1 cellular context compared by ENCODE assay signal in the genomic region with DNA sequence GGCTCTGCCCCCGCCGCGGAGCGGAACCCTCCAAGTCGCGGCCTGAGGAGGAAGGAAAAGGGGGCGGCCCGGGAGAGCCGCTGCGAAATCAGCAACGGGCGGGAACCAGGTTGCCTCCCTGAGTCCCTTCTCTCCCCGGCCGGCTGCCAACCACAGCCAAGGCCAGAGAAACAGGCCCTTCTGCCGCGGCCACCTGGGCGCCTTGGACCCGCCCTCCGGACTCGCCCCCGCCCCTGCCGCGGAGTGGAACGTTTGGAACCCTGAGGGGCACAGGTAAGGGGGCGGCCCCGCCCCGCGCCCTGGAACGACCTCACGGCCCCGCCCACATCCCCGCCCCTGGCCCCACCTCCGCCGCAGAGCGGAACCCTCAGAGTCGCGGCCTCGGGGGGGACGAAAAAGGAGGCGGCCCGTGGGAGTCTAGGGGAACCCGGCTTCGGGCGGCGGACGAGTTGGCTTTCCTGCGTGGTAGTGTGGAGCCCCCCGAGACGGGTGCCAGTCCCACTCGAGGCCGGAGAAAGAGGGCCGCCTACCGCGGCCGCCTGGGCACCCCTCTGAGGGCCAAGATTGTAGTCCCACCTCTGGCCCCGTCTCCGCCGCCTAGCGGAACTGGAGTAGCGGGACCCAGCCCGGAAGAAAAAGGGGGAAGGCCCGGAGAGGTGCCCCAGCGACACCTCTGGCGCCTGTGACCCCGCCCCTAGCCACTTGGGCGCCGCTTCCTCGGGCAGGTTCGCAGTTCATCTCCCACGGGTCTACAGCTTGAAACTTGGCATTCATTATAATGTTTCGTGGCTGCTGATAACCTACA.
TF ChIP-seq lines count a peak whose summit lies in the region.

No MANE protein-coding gene starts in this region.

TF ChIP-seq in HEK293, 187 proteins besides CTCF, POLR2A, EP300 and RAD21 (continued from another document and continues in another):
- TF ChIP-seq PRDM4 (tag by site-specific recombination; IDR thresholded peaks at IDR 0.05) (no peak), ZNF324 (tag by site-specific recombination; IDR thresholded peaks at IDR 0.05) (no peak), ZNF510 (tag by site-specific recombination; IDR thresholded peaks at IDR 0.05; ENCODE audit: insufficient replicate concordance) (no peak), FEZF1 (tag by site-specific recombination; IDR thresholded peaks at IDR 0.05) (0 out of 2 replicates have a peak, but pooled peaks have one; percentile 12), ZNF624 (tag by site-specific recombination; IDR thresholded peaks at IDR 0.05) (no peak), ZNF645 (tag by site-specific recombination; IDR thresholded peaks at IDR 0.05) (no peak), ZNF2 (tag by site-specific recombination; IDR thresholded peaks at IDR 0.05) (peak; percentile 25; the same call in 1 of the 2 replicates), ZNF311 (tag by site-specific recombination; IDR thresholded peaks at IDR 0.05; ENCODE audit: borderline replicate concordance) (no peak), ZNF394 (tag by site-specific recombination; IDR thresholded peaks at IDR 0.05; ENCODE audit: borderline replicate concordance) (peak; percentile 100), KLF10 (tag by site-specific recombination; IDR thresholded peaks at IDR 0.05) (peak; percentile 87), TRIM28 (IDR thresholded peaks at IDR 0.05; ENCODE audit: borderline replicate concordance, low read length) (no peak), GLIS2 (tag by site-specific recombination; IDR thresholded peaks at IDR 0.05) (peak; percentile 94), SETDB1 (IDR thresholded peaks at IDR 0.05; ENCODE audit: insufficient read length, low read length) (no peak), ZNF350 (tag by site-specific recombination; IDR thresholded peaks at IDR 0.05) (no peak), ZNF76 (tag by site-specific recombination; IDR thresholded peaks at IDR 0.05; ENCODE audit: borderline replicate concordance, low read depth) (peak; percentile 65), ZNF830 (tag by site-specific recombination; IDR thresholded peaks at IDR 0.05; ENCODE audit: low read depth) (no peak), ZNF341 (tag by site-specific recombination; IDR thresholded peaks at IDR 0.05; ENCODE audit: low read depth) (no peak), ZNF585B (tag by site-specific recombination; IDR thresholded peaks at IDR 0.05) (no peak), BCL11A (tag by site-specific recombination; IDR thresholded peaks at IDR 0.05; ENCODE audit: low read depth) (no peak), ZFHX2 (tag by site-specific recombination; conservative IDR thresholded peaks at IDR 0.05) (peak; percentile 69), ZNF48 (tag by site-specific recombination; IDR thresholded peaks at IDR 0.05) (no peak), ZNF19 (tag by site-specific recombination; IDR thresholded peaks at IDR 0.05; ENCODE audit: low read depth) (no peak), ZNF677 (tag by site-specific recombination; IDR thresholded peaks at IDR 0.05) (no peak), REPIN1 (tag by site-specific recombination; IDR thresholded peaks at IDR 0.05; ENCODE audit: low read depth) (no peak; the same call in 1 of the 2 replicates), ELK4 (IDR thresholded peaks at IDR 0.05; ENCODE audit: borderline replicate concordance, low read depth, low read length) (no peak), ZNF211 (tag by site-specific recombination; IDR thresholded peaks at IDR 0.05; ENCODE audit: low read depth) (no peak), ZNF549 (tag by site-specific recombination; IDR thresholded peaks at IDR 0.05) (no peak), ZNF629 (tag by site-specific recombination; IDR thresholded peaks at IDR 0.05) (peak; percentile 67; the same call in 1 of the 2 replicates), ZBTB21 (tag by site-specific recombination; IDR thresholded peaks at IDR 0.05) (no peak), ZNF266 (tag by site-specific recombination; IDR thresholded peaks at IDR 0.05; ENCODE audit: low read depth) (no peak), KLF16 (tag by site-specific recombination; IDR thresholded peaks at IDR 0.05) (peak; percentile 94), ZNF354C (tag by site-specific recombination; IDR thresholded peaks at IDR 0.05; ENCODE audit: borderline replicate concordance, low read depth) (no peak)
- TF ChIP-seq, protein P1, sequence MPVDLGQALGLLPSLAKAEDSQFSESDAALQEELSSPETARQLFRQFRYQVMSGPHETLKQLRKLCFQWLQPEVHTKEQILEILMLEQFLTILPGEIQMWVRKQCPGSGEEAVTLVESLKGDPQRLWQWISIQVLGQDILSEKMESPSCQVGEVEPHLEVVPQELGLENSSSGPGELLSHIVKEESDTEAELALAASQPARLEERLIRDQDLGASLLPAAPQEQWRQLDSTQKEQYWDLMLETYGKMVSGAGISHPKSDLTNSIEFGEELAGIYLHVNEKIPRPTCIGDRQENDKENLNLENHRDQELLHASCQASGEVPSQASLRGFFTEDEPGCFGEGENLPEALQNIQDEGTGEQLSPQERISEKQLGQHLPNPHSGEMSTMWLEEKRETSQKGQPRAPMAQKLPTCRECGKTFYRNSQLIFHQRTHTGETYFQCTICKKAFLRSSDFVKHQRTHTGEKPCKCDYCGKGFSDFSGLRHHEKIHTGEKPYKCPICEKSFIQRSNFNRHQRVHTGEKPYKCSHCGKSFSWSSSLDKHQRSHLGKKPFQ (tag by site-specific recombination; IDR thresholded peaks at IDR 0.05): no peak
- TF ChIP-seq, protein P2, sequence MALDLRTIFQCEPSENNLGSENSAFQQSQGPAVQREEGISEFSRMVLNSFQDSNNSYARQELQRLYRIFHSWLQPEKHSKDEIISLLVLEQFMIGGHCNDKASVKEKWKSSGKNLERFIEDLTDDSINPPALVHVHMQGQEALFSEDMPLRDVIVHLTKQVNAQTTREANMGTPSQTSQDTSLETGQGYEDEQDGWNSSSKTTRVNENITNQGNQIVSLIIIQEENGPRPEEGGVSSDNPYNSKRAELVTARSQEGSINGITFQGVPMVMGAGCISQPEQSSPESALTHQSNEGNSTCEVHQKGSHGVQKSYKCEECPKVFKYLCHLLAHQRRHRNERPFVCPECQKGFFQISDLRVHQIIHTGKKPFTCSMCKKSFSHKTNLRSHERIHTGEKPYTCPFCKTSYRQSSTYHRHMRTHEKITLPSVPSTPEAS (tag by site-specific recombination; IDR thresholded peaks at IDR 0.05): 0 out of 2 replicates have a peak, but pooled peaks have one; percentile 17
- TF ChIP-seq, protein P3, sequence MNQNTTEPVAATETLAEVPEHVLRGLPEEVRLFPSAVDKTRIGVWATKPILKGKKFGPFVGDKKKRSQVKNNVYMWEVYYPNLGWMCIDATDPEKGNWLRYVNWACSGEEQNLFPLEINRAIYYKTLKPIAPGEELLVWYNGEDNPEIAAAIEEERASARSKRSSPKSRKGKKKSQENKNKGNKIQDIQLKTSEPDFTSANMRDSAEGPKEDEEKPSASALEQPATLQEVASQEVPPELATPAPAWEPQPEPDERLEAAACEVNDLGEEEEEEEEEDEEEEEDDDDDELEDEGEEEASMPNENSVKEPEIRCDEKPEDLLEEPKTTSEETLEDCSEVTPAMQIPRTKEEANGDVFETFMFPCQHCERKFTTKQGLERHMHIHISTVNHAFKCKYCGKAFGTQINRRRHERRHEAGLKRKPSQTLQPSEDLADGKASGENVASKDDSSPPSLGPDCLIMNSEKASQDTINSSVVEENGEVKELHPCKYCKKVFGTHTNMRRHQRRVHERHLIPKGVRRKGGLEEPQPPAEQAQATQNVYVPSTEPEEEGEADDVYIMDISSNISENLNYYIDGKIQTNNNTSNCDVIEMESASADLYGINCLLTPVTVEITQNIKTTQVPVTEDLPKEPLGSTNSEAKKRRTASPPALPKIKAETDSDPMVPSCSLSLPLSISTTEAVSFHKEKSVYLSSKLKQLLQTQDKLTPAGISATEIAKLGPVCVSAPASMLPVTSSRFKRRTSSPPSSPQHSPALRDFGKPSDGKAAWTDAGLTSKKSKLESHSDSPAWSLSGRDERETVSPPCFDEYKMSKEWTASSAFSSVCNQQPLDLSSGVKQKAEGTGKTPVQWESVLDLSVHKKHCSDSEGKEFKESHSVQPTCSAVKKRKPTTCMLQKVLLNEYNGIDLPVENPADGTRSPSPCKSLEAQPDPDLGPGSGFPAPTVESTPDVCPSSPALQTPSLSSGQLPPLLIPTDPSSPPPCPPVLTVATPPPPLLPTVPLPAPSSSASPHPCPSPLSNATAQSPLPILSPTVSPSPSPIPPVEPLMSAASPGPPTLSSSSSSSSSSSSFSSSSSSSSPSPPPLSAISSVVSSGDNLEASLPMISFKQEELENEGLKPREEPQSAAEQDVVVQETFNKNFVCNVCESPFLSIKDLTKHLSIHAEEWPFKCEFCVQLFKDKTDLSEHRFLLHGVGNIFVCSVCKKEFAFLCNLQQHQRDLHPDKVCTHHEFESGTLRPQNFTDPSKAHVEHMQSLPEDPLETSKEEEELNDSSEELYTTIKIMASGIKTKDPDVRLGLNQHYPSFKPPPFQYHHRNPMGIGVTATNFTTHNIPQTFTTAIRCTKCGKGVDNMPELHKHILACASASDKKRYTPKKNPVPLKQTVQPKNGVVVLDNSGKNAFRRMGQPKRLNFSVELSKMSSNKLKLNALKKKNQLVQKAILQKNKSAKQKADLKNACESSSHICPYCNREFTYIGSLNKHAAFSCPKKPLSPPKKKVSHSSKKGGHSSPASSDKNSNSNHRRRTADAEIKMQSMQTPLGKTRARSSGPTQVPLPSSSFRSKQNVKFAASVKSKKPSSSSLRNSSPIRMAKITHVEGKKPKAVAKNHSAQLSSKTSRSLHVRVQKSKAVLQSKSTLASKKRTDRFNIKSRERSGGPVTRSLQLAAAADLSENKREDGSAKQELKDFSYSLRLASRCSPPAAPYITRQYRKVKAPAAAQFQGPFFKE (tag by site-specific recombination; IDR thresholded peaks at IDR 0.05; ENCODE audit: borderline replicate concordance): no peak
- TF ChIP-seq, protein P4, sequence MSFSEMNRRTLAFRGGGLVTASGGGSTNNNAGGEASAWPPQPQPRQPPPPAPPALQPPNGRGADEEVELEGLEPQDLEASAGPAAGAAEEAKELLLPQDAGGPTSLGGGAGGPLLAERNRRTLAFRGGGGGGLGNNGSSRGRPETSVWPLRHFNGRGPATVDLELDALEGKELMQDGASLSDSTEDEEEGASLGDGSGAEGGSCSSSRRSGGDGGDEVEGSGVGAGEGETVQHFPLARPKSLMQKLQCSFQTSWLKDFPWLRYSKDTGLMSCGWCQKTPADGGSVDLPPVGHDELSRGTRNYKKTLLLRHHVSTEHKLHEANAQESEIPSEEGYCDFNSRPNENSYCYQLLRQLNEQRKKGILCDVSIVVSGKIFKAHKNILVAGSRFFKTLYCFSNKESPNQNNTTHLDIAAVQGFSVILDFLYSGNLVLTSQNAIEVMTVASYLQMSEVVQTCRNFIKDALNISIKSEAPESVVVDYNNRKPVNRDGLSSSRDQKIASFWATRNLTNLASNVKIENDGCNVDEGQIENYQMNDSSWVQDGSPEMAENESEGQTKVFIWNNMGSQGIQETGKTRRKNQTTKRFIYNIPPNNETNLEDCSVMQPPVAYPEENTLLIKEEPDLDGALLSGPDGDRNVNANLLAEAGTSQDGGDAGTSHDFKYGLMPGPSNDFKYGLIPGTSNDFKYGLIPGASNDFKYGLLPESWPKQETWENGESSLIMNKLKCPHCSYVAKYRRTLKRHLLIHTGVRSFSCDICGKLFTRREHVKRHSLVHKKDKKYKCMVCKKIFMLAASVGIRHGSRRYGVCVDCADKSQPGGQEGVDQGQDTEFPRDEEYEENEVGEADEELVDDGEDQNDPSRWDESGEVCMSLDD (tag by site-specific recombination; IDR thresholded peaks at IDR 0.05): peak; percentile 85; the same call in 1 of the 2 replicates
- TF ChIP-seq, protein P5, sequence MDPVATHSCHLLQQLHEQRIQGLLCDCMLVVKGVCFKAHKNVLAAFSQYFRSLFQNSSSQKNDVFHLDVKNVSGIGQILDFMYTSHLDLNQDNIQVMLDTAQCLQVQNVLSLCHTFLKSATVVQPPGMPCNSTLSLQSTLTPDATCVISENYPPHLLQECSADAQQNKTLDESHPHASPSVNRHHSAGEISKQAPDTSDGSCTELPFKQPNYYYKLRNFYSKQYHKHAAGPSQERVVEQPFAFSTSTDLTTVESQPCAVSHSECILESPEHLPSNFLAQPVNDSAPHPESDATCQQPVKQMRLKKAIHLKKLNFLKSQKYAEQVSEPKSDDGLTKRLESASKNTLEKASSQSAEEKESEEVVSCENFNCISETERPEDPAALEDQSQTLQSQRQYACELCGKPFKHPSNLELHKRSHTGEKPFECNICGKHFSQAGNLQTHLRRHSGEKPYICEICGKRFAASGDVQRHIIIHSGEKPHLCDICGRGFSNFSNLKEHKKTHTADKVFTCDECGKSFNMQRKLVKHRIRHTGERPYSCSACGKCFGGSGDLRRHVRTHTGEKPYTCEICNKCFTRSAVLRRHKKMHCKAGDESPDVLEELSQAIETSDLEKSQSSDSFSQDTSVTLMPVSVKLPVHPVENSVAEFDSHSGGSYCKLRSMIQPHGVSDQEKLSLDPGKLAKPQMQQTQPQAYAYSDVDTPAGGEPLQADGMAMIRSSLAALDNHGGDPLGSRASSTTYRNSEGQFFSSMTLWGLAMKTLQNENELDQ (tag by site-specific recombination; IDR thresholded peaks at IDR 0.05; ENCODE audit: low read depth): no peak
